14 cellular contexts compared by ENCODE assay signal in genomic region chr3:8882617-8883016, GRCh38.
DNase-seq lines count a peak whose midpoint lies in the region; ATAC-seq and TF ChIP-seq lines count a peak whose summit lies in the region.
"Had no signal": no experiment of that assay in that cellular context is flagged by ENCODE, and none has a peak within 500 bp of the region (broad histone marks: within the 10 kb centered on the region; RNA-seq: fewer than 3 reads in every experiment).

No MANE protein-coding gene starts in this region.

- H3K4me3 ChIP-seq in GM23338 (no peak overlapping the region), lung (no peak overlapping the region)
- H3K4me3 ChIP-seq: pancreas had no signal

- H3K9me3 ChIP-seq in lung (ENCODE audit: control insufficient read depth in 2 of 2, insufficient read depth in 1 of 2, low read length in 1 of 2): no peaks in the 10 kb centered on the region
- H3K9me3 ChIP-seq: pancreas had no signal

- no peak overlapping the region for H3K4me2 ChIP-seq in GM23338

- TF ChIP-seq CTCF in GM23338 (conservative IDR thresholded peaks at IDR 0.05; ENCODE audit: low read depth in 2 of 2) (no peak), lung (IDR thresholded peaks at IDR 0.05; ENCODE audit: control extremely low read depth, extremely low read depth) (no peak)

- H3K36me3 ChIP-seq in GM23338 (ENCODE audit: insufficient read depth) (no peaks in the 10 kb centered on the region), lung (ENCODE audit: control insufficient read depth in 2 of 2, insufficient read depth in 2 of 2, low read length in 2 of 2) (peaks cover 5 to 9% of the 10 kb centered on the region in 2 donors)
- H3K36me3 ChIP-seq: pancreas had no signal

- H3K4me1 ChIP-seq in GM23338 (ENCODE audit: insufficient read depth) (0 out of 2 replicates have a peak, but pooled peaks cover 17% of the 10 kb centered on the region), lung (ENCODE audit: control insufficient read depth in 2 of 2, insufficient read depth in 2 of 2, low read length in 2 of 2) (no peaks in the 10 kb centered on the region)
- H3K4me1 ChIP-seq: pancreas had no signal

- no peaks in the 10 kb centered on the region for H3K27me3 Mint-ChIP-seq in GM23338 (ENCODE audit: insufficient read depth, low read depth, poor library complexity)
- no peaks in the 10 kb centered on the region for H3K27me3 Mint-ChIP-seq in naive thymus-derived CD8-positive, alpha-beta T cell

- no peak for DNase-seq in GM23338 (ENCODE audit: low spot score)
- DNase-seq in lung (ENCODE audit: low spot score): no peak
- DNase-seq in G401 (ENCODE audit: low spot score): no peak
- no peak for DNase-seq in middle frontal gyrus (ENCODE audit: extremely low spot score, low spot score)
- no peak for DNase-seq in cortex of kidney (lab: John Stamatoyannopoulos, UW)
- DNase-seq in naive thymus-derived CD8-positive, alpha-beta T cell: no peak
- DNase-seq: left ventricle myocardium superior; NCI-H146; pancreas; stimulated activated CD4-positive, alpha-beta T cell treated with anti-CD3 and anti-CD28 coated beads, Interleukin-2, amount 100 ng/mL, for 48 hours; T-helper 1 cell had no signal

- peaks cover 6% of the 10 kb centered on the region; the same call in 1 of the 2 replicates for H4K20me1 ChIP-seq in GM23338 (replicated peaks; ENCODE audit: insufficient read depth)

- no peaks in the 10 kb centered on the region for H3F3A ChIP-seq in GM23338 (replicated peaks; ENCODE audit: low read depth)

- no peaks in the 10 kb centered on the region for H3K27me3 ChIP-seq in GM23338 (ENCODE audit: insufficient read depth)
- H3K27me3 ChIP-seq in lung (ENCODE audit: control insufficient read depth, insufficient read depth): no peaks in the 10 kb centered on the region
- H3K27me3 ChIP-seq: pancreas had no signal

- H3K27ac Mint-ChIP-seq in GM23338: peak overlapping the region; percentile 92; the same call in 1 of the 2 replicates
- no peak overlapping the region for H3K27ac Mint-ChIP-seq in naive thymus-derived CD8-positive, alpha-beta T cell

- ATAC-seq in GM19351 (IDR thresholded peaks at IDR 0.05; ENCODE audit: unreplicated experiment) (peak; percentile 50), GM23338 (no peak), HG03378 (IDR thresholded peaks at IDR 0.05; ENCODE audit: unreplicated experiment) (peak; percentile 23), lung (ENCODE audit: insufficient read depth, low FRiP score) (peak; percentile 45)
- ATAC-seq in naive thymus-derived CD8-positive, alpha-beta T cell: no peak
- ATAC-seq: left ventricle myocardium superior, pancreas, Right ventricle myocardium inferior had no signal

- no peaks in the 10 kb centered on the region for H3K79me2 ChIP-seq in GM23338 (replicated peaks; ENCODE audit: insufficient read depth)

- in situ Hi-C loops in G401 (cut with HindIII; ENCODE audit: low sequenced_read_pairs): no loop called here

- WGBS in lung, 2 donors: 77 to 92% methylated on average over 3 of the region's 3 CpGs

- H3K27ac ChIP-seq in GM23338 (ENCODE audit: low read depth): peak overlapping the region; percentile 80; the same call in 1 of the 2 replicates
- H3K27ac ChIP-seq in lung (ENCODE audit: low read depth in 1 of 2, low read length in 1 of 2): no peak overlapping the region
- H3K27ac ChIP-seq: pancreas had no signal

- H3K36me3 Mint-ChIP-seq in GM23338 (ENCODE audit: low read depth): peaks cover 32% of the 10 kb centered on the region
- peaks cover 25 to 82% (median 64%) of the 10 kb centered on the region in 3 donors for H3K36me3 Mint-ChIP-seq in naive thymus-derived CD8-positive, alpha-beta T cell

- no peaks in the 10 kb centered on the region for H3K9me2 ChIP-seq in GM23338 (ENCODE audit: insufficient read depth)

- H3K4me3 Mint-ChIP-seq in GM23338: no peak overlapping the region
- H3K4me3 Mint-ChIP-seq in naive thymus-derived CD8-positive, alpha-beta T cell: no peak overlapping the region

- peaks cover 13% of the 10 kb centered on the region for H3K4me1 Mint-ChIP-seq in GM23338
- no peaks in the 10 kb centered on the region for H3K4me1 Mint-ChIP-seq in naive thymus-derived CD8-positive, alpha-beta T cell

- no peak overlapping the region for H2AFZ ChIP-seq in GM23338

- POLR2A ChIA-PET in naive thymus-derived CD8-positive, alpha-beta T cell (lab: Charles Lee): interaction anchor here (0.6 kb wide), 1 partner anchor 33 kb away, joined by 3 read pairs; no protein-coding TSS in a partner anchor

- H3K9me3 Mint-ChIP-seq in GM23338: no peaks in the 10 kb centered on the region; the same call in 2 of the 3 replicates
- H3K9me3 Mint-ChIP-seq in naive thymus-derived CD8-positive, alpha-beta T cell: peaks cover 0 to 15% (median 3%) of the 10 kb centered on the region in 9 donors

TF ChIP-seq in GM23338, 12 proteins besides CTCF, POLR2A, EP300 and RAD21 (continues in another document):
- TF ChIP-seq ETS1 (IDR thresholded peaks at IDR 0.05) (no peak), ZNF331 (CRISPR knock-in tag; IDR thresholded peaks at IDR 0.05; ENCODE audit: low read depth) (no peak), REST (IDR thresholded peaks at IDR 0.05; ENCODE audit: unreplicated experiment) (no peak), STAT1 (IDR thresholded peaks at IDR 0.05; ENCODE audit: unreplicated experiment) (no peak), CREB1 (CRISPR knock-in tag; IDR thresholded peaks at IDR 0.05; ENCODE audit: low read depth) (no peak), JUNB (IDR thresholded peaks at IDR 0.05; ENCODE audit: unreplicated experiment) (no peak)

Comparison
In these comparisons a context has a peak if more than half of its experiments do, and no peak if none do; other contexts are left out.
1. ATAC-seq: peak in GM19351 (single experiment), HG03378 (single experiment) and lung (single experiment); none in GM23338 (single experiment) and naive thymus-derived CD8-positive, alpha-beta T cell (0 of 2).